ENCODE assay signal across 29 cellular contexts in genomic region chr5:78264600-78264999, GRCh38.
"Had no signal": no experiment of that assay in that cellular context is flagged by ENCODE, and none has a peak within 500 bp of the region (broad histone marks: within the 10 kb centered on the region; RNA-seq: fewer than 3 reads in every experiment).

No MANE protein-coding gene starts in this region.

- ATAC-seq: activated CD8-positive, alpha-beta memory T cell treated with anti-CD3 and anti-CD28 coated beads, Interleukin-2, amount 10 ng/mL, durations not matched to agents 7 days and 5 days; activated CD8-positive, alpha-beta T cell treated with anti-CD3 and anti-CD28 coated beads for 36 hours; activated naive CD8-positive, alpha-beta T cell treated with anti-CD3 and anti-CD28 coated beads, Interleukin-2, amount 50 U/mL, for 24 hours had no signal

- H3K4me3 ChIP-seq: ascending aorta, cardiac muscle cell had no signal

- H3K4me1 ChIP-seq: ascending aorta had no signal

- H3K27ac ChIP-seq: ascending aorta, cardiac muscle cell, VCaP had no signal

- DNase-seq: activated B cell treated with CpG ODN at 0.5 μM for 24 hours; activated CD4-positive, alpha-beta memory T cell treated with anti-CD3 and anti-CD28 coated beads for 36 hours; activated CD4-positive, alpha-beta T cell treated with anti-CD3 and anti-CD28 coated beads for 4 hours; activated CD4-positive, alpha-beta T cell treated with anti-CD3 and anti-CD28 coated beads, Interleukin-2, amount 10 ng/mL, durations not matched to agents 24 days and 14 days; activated CD4-positive, alpha-beta T cell treated with anti-CD3 and anti-CD28 coated beads, Interleukin-2, amount 50 U/mL, for 1 hour; activated CD4-positive, alpha-beta T cell treated with anti-CD3 and anti-CD28 coated beads, Interleukin-2, amount 50 U/mL, for 4 hours; activated CD4-positive, CD25-positive, alpha-beta regulatory T cell treated with anti-CD3 and anti-CD28 coated beads, Interleukin-2, amount 50 U/mL, for 72 hours; activated CD8-positive, alpha-beta memory T cell treated with anti-CD3 and anti-CD28 coated beads, Interleukin-2, amount 10 ng/mL, durations not matched to agents 7 days and 5 days; activated CD8-positive, alpha-beta memory T cell treated with anti-CD3 and anti-CD28 coated beads, Interleukin-2, amount 50 U/mL, for 48 hours; activated CD8-positive, alpha-beta T cell treated with anti-CD3 and anti-CD28 coated beads for 36 hours; activated effector memory CD4-positive, alpha-beta T cell treated with Interleukin-2 at 50 U/mL for 16 hours; activated gamma-delta T cell; activated naive CD4-positive, alpha-beta T cell treated with anti-CD3 and anti-CD28 coated beads, Interleukin-2, amount 10 ng/mL, durations not matched to agents 7 days and 5 days; activated naive CD4-positive, alpha-beta T cell treated with Interleukin-2 at 50 U/mL for 16 hours; activated naive CD8-positive, alpha-beta T cell treated with anti-CD3 and anti-CD28 coated beads, Interleukin-2, amount 10 ng/mL, durations not matched to agents 7 days and 5 days; activated naive CD8-positive, alpha-beta T cell treated with anti-CD3 and anti-CD28 coated beads, Interleukin-2, amount 50 U/mL, for 24 hours; activated T-cell treated with anti-CD3 and anti-CD28 coated beads, Interleukin-2, amount 50 U/mL, for 24 hours; activated T-cell treated with anti-CD3 and anti-CD28 coated beads, Interleukin-2, amount 50 U/mL, for 48 hours; amygdala; anterior cingulate cortex; caudate nucleus; cerebellar nuclear complex; T-helper 2 cell; T-helper 9 cell had no signal

- H3K27me3 ChIP-seq: ascending aorta, cardiac muscle cell had no signal

- FAIRE-seq: bronchial epithelial cell, TTC549 had no signal

- H3K9me3 ChIP-seq: ascending aorta had no signal
